Comparison of ENCODE assay signal across 9 cellular contexts in genomic region chr4:47490550-47490949, GRCh38. TPM values are rescaled to one million over a fixed set of nuclear protein-coding genes. Genes with fewer than 3 reads are reported as not detected.
A peak's percentile ranks its signal among the peaks of the same experiment; 100 is the strongest.
DNase-seq lines count a peak whose midpoint lies in the region; ATAC-seq, FAIRE-seq and TF ChIP-seq lines count a peak whose summit lies in the region.
"Had no signal": no experiment of that assay in that cellular context is flagged by ENCODE, and none has a peak within 500 bp of the region (broad histone marks: within the 10 kb centered on the region; RNA-seq: fewer than 3 reads in every experiment).

No MANE protein-coding gene starts in this region.

- H3K9me1 ChIP-seq in keratinocyte (ENCODE audit: control insufficient read depth, extremely low read depth, insufficient read depth, low read length): no peaks in the 10 kb centered on the region

- H3K36me3 Mint-ChIP-seq in activated CD4-positive, alpha-beta T cell treated with anti-CD3 and anti-CD28 coated beads for 36 hours (ENCODE audit: low read depth): no peaks in the 10 kb centered on the region
- peaks cover 0 to 6% of the 10 kb centered on the region in 2 donors for H3K36me3 Mint-ChIP-seq in activated naive CD4-positive, alpha-beta T cell treated with anti-CD3 and anti-CD28 coated beads, Interleukin-2, amount 50 U/mL, for 72 hours
- H3K36me3 Mint-ChIP-seq: brain had no signal

- intact Hi-C loops in activated CD4-positive, alpha-beta T cell treated with anti-CD3 and anti-CD28 coated beads for 36 hours (cut with DNase I, micrococcal nuclease): loop anchor here in 1 of 2 experiments (2.0 kb wide), 1 partner anchor 74 kb away; no protein-coding TSS in a partner anchor
- intact Hi-C loops in gastrocnemius medialis (cut with DNase I; ENCODE audit: low total_unique reads): no loop called here

- peak; percentile 33; the same call in 1 of the 2 replicates for TF ChIP-seq RAD21 in Ishikawa (IDR thresholded peaks at IDR 0.05; ENCODE audit: low read depth)

- TF ChIP-seq POLR2A in gastrocnemius medialis (IDR thresholded peaks at IDR 0.05): no peak

- peak; percentile 99 for FAIRE-seq in keratinocyte (lab: Jason Lieb, UNC)

- H3K36me3 ChIP-seq in keratinocyte (ENCODE audit: control insufficient read depth in 2 of 2, extremely low read depth in 1 of 2, insufficient read depth in 2 of 2, low read length in 2 of 2) (peaks cover 0 to 8% of the 10 kb centered on the region in 2 experiments), gastrocnemius medialis (no peaks in the 10 kb centered on the region)

- DNase-seq in activated CD4-positive, alpha-beta T cell treated with anti-CD3 and anti-CD28 coated beads for 36 hours: peak; percentile 38
- DNase-seq in activated CD4-positive, alpha-beta T cell treated with anti-CD3 and anti-CD28 coated beads, Interleukin-2, amount 50 U/mL, for 4 hours: no peak
- DNase-seq in activated naive CD4-positive, alpha-beta T cell treated with anti-CD3 and anti-CD28 coated beads, Interleukin-2, amount 50 U/mL, for 72 hours (ENCODE audit: low spot score in 2 of 2): peak in 1 of 2 donors; percentile 4
- DNase-seq in keratinocyte (ENCODE audit: low read depth, low spot score) (no peak), gastrocnemius medialis (no peak), NCI-H1092 (lab: John Stamatoyannopoulos, UW) (no peak)

- CTCF ChIA-PET in activated CD4-positive, alpha-beta T cell treated with anti-CD3 and anti-CD28 coated beads for 36 hours (lab: Charles Lee): no interaction called here

- no peaks in the 10 kb centered on the region for H3K27me3 ChIP-seq in keratinocyte (ENCODE audit: control insufficient read depth, extremely low read depth, insufficient read depth, low read length)
- no peaks in the 10 kb centered on the region for H3K27me3 ChIP-seq in gastrocnemius medialis

- TF ChIP-seq CTCF in keratinocyte (optimal IDR thresholded peaks at IDR 0.05 in 1 of 3, IDR thresholded peaks at IDR 0.05 in 1 of 3, conservative IDR thresholded peaks at IDR 0.05 in 1 of 3; ENCODE audit: extremely low read depth in 1 of 3, insufficient read depth in 2 of 3, low read length in 3 of 3): peak; percentile 75 to 88 (median 81)
- no peak for TF ChIP-seq CTCF in gastrocnemius medialis (IDR thresholded peaks at IDR 0.05 in 4 of 5, conservative IDR thresholded peaks at IDR 0.05 in 1 of 5)

- in situ Hi-C loops in gastrocnemius medialis (cut with MboI; ENCODE audit: low sequenced_read_pairs in 4 of 4): no loop called here

- peak overlapping the region; percentile 63 for H3K4me2 ChIP-seq in keratinocyte (ENCODE audit: control insufficient read depth, extremely low read depth, insufficient read depth, low read depth, low read length)

- H3K79me2 ChIP-seq in keratinocyte (ENCODE audit: control insufficient read depth, insufficient read depth, low read length): peaks cover 74% of the 10 kb centered on the region

- no peaks in the 10 kb centered on the region for H3K9me3 Mint-ChIP-seq in activated CD4-positive, alpha-beta T cell treated with anti-CD3 and anti-CD28 coated beads for 36 hours (ENCODE audit: low read depth)
- H3K9me3 Mint-ChIP-seq in activated naive CD4-positive, alpha-beta T cell treated with anti-CD3 and anti-CD28 coated beads, Interleukin-2, amount 50 U/mL, for 72 hours: no peaks in the 10 kb centered on the region

- H3K4me3 ChIP-seq in keratinocyte (ENCODE audit: control insufficient read depth in 2 of 3, extremely low read depth in 1 of 3, insufficient read depth in 2 of 3, low read depth in 1 of 3, low read length in 3 of 3) (no peak overlapping the region), gastrocnemius medialis (no peak overlapping the region)

- H3K4me1 Mint-ChIP-seq in activated CD4-positive, alpha-beta T cell treated with anti-CD3 and anti-CD28 coated beads for 36 hours: peaks cover 25% of the 10 kb centered on the region

- peak overlapping the region; percentile 24 for H3K27ac ChIP-seq in keratinocyte (ENCODE audit: control insufficient read depth, insufficient read depth, low read length)
- no peak overlapping the region for H3K27ac ChIP-seq in gastrocnemius medialis

- H3K9me3 ChIP-seq in keratinocyte (ENCODE audit: control insufficient read depth, low read depth, low read length) (no peaks in the 10 kb centered on the region), gastrocnemius medialis (no peaks in the 10 kb centered on the region)

- POLR2A ChIA-PET in activated CD4-positive, alpha-beta T cell treated with anti-CD3 and anti-CD28 coated beads for 36 hours (lab: Charles Lee): interaction anchor here (0.6 kb wide), 1 partner anchor 177 kb away, joined by 6 read pairs; no protein-coding TSS in a partner anchor

- no peak overlapping the region for H3K27ac Mint-ChIP-seq in activated CD4-positive, alpha-beta T cell treated with anti-CD3 and anti-CD28 coated beads for 36 hours
- H3K27ac Mint-ChIP-seq in activated naive CD4-positive, alpha-beta T cell treated with anti-CD3 and anti-CD28 coated beads, Interleukin-2, amount 50 U/mL, for 72 hours: no peak overlapping the region
- H3K27ac Mint-ChIP-seq: brain had no signal

- no peak for TF ChIP-seq EP300 in Ishikawa (IDR thresholded peaks at IDR 0.05; ENCODE audit: borderline replicate concordance)

- no peak overlapping the region for H3K4me3 Mint-ChIP-seq in activated CD4-positive, alpha-beta T cell treated with anti-CD3 and anti-CD28 coated beads for 36 hours

- ATAC-seq in activated CD4-positive, alpha-beta T cell treated with anti-CD3 and anti-CD28 coated beads for 36 hours: peak; percentile 97
- ATAC-seq in GM21786 (IDR thresholded peaks at IDR 0.05; ENCODE audit: unreplicated experiment) (peak; percentile 75), gastrocnemius medialis (no peak)
- ATAC-seq in activated naive CD4-positive, alpha-beta T cell treated with anti-CD3 and anti-CD28 coated beads, Interleukin-2, amount 50 U/mL, for 72 hours: peak; percentile 88 to 94

- H3K4me1 ChIP-seq in keratinocyte (ENCODE audit: control insufficient read depth, extremely low read depth, insufficient read depth, low read length): peaks cover 13% of the 10 kb centered on the region
- no peaks in the 10 kb centered on the region for H3K4me1 ChIP-seq in gastrocnemius medialis

- H4K20me1 ChIP-seq in keratinocyte (ENCODE audit: control insufficient read depth, extremely low read depth, insufficient read depth, low read length): no peaks in the 10 kb centered on the region

- dilution Hi-C loops in keratinocyte (cut with MboI; ENCODE audit: extremely low pct_ligation_motif_present, low sequenced_read_pairs): no loop called here

- H3K9ac ChIP-seq in keratinocyte (ENCODE audit: control insufficient read depth, extremely low read depth, insufficient read depth, low read length): no peak overlapping the region

- H2AFZ ChIP-seq in keratinocyte (ENCODE audit: control insufficient read depth, low read length): peak overlapping the region; percentile 71

- H3K27me3 Mint-ChIP-seq in activated CD4-positive, alpha-beta T cell treated with anti-CD3 and anti-CD28 coated beads for 36 hours: no peaks in the 10 kb centered on the region

TF ChIP-seq in Ishikawa, 13 proteins besides CTCF, POLR2A, EP300 and RAD21 (continues in another document):
- TF ChIP-seq EGR1 (IDR thresholded peaks at IDR 0.05) (no peak), CREB1 (IDR thresholded peaks at IDR 0.05; ENCODE audit: low read depth) (no peak)

RNA-seq across cellular contexts. Expression of gene ATP10D, which starts 5.5 kb away (rescaled TPM):
- 1 to 10 TPM; 2.5 to 2.8 TPM for total RNA-seq in activated CD4-positive, alpha-beta T cell treated with anti-CD3 and anti-CD28 coated beads for 36 hours
- total RNA-seq in activated naive CD4-positive, alpha-beta T cell treated with anti-CD3 and anti-CD28 coated beads, Interleukin-2, amount 50 U/mL, for 72 hours: 10 to 100 TPM in 1 of 2 donors, 1 to 10 TPM in 1; 4.0 to 11.3 TPM
- polyA plus RNA-seq in keratinocyte: 51.2 to 116 TPM (median 97.3 TPM) in 3 replicates
- 24.5 TPM for polyA plus RNA-seq in keratinocyte (2011; ENCODE audit: low read depth)
- polyA plus RNA-seq in keratinocyte (2011; cell fraction: cytosol; rRNA removed): 14.4 and 34.5 TPM in 2 replicates
- polyA plus RNA-seq in keratinocyte (2011; cell fraction: nucleus; rRNA removed): 136 and 160 TPM in 2 replicates
- polyA plus RNA-seq in keratinocyte (2012; ENCODE audit: low replicate concordance): 25.1 and 46.8 TPM in 2 replicates
- polyA minus RNA-seq in keratinocyte: 274 to 455 TPM (median 398 TPM) in 3 replicates
- polyA minus RNA-seq in keratinocyte (2011; cell fraction: cytosol; rRNA and poly(A)+ RNA removed): 33.2 TPM
- polyA minus RNA-seq in keratinocyte (2011; cell fraction: nucleus; rRNA and poly(A)+ RNA removed): 171 and 369 TPM in 2 replicates
- total RNA-seq in gastrocnemius medialis: 1 to 10 TPM; 1.5 to 3.2 (median 2.8) TPM

RNA-seq across cellular contexts. Expression of gene COMMD8, which starts 27.0 kb away (rescaled TPM):
- total RNA-seq in activated CD4-positive, alpha-beta T cell treated with anti-CD3 and anti-CD28 coated beads for 36 hours: 10 to 100 TPM; 15.0 to 26.5 TPM
- 10 to 100 TPM; 18.5 to 33.2 TPM for total RNA-seq in activated naive CD4-positive, alpha-beta T cell treated with anti-CD3 and anti-CD28 coated beads, Interleukin-2, amount 50 U/mL, for 72 hours
- polyA plus RNA-seq in keratinocyte: 19.0 to 38.6 TPM (median 20.5 TPM) in 3 replicates
- 7.6 TPM for polyA plus RNA-seq in keratinocyte (2011; ENCODE audit: low read depth)
- polyA plus RNA-seq in keratinocyte (2011; cell fraction: cytosol; rRNA removed): 18.2 and 36.4 TPM in 2 replicates
- polyA plus RNA-seq in keratinocyte (2011; cell fraction: nucleus; rRNA removed): 6.9 and 13.2 TPM in 2 replicates
- 17.2 and 24.5 TPM in 2 replicates for polyA plus RNA-seq in keratinocyte (2012; ENCODE audit: low replicate concordance)
- 2.5 to 8.8 TPM in 2 of 3 replicates, not detected in the other for polyA minus RNA-seq in keratinocyte
- polyA minus RNA-seq in keratinocyte (2011; cell fraction: cytosol; rRNA and poly(A)+ RNA removed): 7.1 TPM
- 2.8 and 3.2 TPM in 2 replicates for polyA minus RNA-seq in keratinocyte (2011; cell fraction: nucleus; rRNA and poly(A)+ RNA removed)
- 1 to 10 TPM; 4.8 to 8.5 (median 6.4) TPM for total RNA-seq in gastrocnemius medialis

Comparison
In these comparisons a context has a peak if more than half of its experiments do, and no peak if none do; other contexts are left out.
1. ATAC-seq: peak in activated CD4-positive, alpha-beta T cell treated with anti-CD3 and anti-CD28 coated beads for 36 hours (single experiment), GM21786 (single experiment) and activated naive CD4-positive, alpha-beta T cell treated with anti-CD3 and anti-CD28 coated beads, Interleukin-2, amount 50 U/mL, for 72 hours (2 of 2); none in gastrocnemius medialis (0 of 2).
2. CTCF ChIP-seq: peak in keratinocyte (3 of 3); none in gastrocnemius medialis (0 of 5).